Comparison of ENCODE assay signal across 1 cellular context in the genomic region with DNA sequence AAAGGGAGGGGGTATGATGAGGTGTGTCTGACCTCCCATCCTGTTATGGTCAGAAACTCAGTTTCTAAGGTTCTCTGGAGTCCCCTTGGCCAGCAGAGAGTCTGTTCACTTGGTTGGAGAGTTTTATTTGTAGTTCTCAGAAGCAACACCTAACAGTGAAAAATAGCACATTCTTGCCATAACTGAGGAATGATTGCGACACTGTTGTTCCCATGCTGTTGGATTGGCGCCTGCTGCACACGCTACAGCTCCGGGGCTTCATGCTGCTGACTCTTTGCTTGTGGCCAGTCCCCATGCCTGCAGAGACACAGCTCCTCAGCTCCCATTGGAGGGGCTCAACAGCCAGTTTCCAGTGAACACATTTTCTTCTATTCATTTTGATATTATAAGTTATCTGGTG.
TF ChIP-seq lines count a peak whose summit lies in the region.

No MANE protein-coding gene starts in this region.

TF ChIP-seq in SK-N-SH treated with all-trans-retinoic acid at 6 μM for 48 hours, 23 proteins besides CTCF, POLR2A, EP300 and RAD21 (continued from another document):
- TF ChIP-seq, protein P1, sequence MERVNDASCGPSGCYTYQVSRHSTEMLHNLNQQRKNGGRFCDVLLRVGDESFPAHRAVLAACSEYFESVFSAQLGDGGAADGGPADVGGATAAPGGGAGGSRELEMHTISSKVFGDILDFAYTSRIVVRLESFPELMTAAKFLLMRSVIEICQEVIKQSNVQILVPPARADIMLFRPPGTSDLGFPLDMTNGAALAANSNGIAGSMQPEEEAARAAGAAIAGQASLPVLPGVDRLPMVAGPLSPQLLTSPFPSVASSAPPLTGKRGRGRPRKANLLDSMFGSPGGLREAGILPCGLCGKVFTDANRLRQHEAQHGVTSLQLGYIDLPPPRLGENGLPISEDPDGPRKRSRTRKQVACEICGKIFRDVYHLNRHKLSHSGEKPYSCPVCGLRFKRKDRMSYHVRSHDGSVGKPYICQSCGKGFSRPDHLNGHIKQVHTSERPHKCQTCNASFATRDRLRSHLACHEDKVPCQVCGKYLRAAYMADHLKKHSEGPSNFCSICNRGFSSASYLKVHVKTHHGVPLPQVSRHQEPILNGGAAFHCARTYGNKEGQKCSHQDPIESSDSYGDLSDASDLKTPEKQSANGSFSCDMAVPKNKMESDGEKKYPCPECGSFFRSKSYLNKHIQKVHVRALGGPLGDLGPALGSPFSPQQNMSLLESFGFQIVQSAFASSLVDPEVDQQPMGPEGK (CRISPR knock-in tag; IDR thresholded peaks at IDR 0.05; ENCODE audit: borderline replicate concordance): no peak
